In genomic region chr5:12522116-12522515, GRCh38 we compare ENCODE assay signal across 21 cellular contexts.
DNase-seq lines count a peak whose midpoint lies in the region; ATAC-seq, FAIRE-seq and TF ChIP-seq lines count a peak whose summit lies in the region.
"Had no signal": no experiment of that assay in that cellular context is flagged by ENCODE, and none has a peak within 500 bp of the region (broad histone marks: within the 10 kb centered on the region; RNA-seq: fewer than 3 reads in every experiment).

No MANE protein-coding gene starts in this region.

- BruUV-seq in PC-3 (replicated peaks; lab: Mats Ljungman, UMichigan), result no TSS peak

- H2BK12ac ChIP-seq in neuronal stem cell (ENCODE audit: low read length), result no peak overlapping the region

- H2AFZ ChIP-seq in PC-3 (ENCODE audit: low read length) (no peak overlapping the region), neuronal stem cell (ENCODE audit: low read length) (no peak overlapping the region)

- no peak overlapping the region for H2BK120ac ChIP-seq in neuronal stem cell (ENCODE audit: low read depth, low read length)

- H3K9me3 ChIP-seq in PC-3 (ENCODE audit: low read length) (no peaks in the 10 kb centered on the region), neuronal stem cell (replicated peaks in 1 of 2; ENCODE audit: control insufficient read depth in 2 of 2, insufficient read depth in 1 of 2, low read depth in 1 of 2, low read length in 2 of 2) (no peaks in the 10 kb centered on the region)
- H3K9me3 ChIP-seq: BE2C had no signal

- no peak overlapping the region for H3K4ac ChIP-seq in neuronal stem cell (ENCODE audit: low read length)

- H4K20me1 ChIP-seq in PC-3 (ENCODE audit: low read length), result no peaks in the 10 kb centered on the region

- POLR2A ChIA-PET in PC-3 (lab: Charles Lee; ENCODE audit: unreplicated experiment), result interaction anchor here (0.7 kb wide), 1 partner anchor 528 kb away, joined by 3 read pairs; no protein-coding TSS in a partner anchor

- in situ Hi-C loops in astrocyte of the spinal cord (cut with HindIII; ENCODE audit: low sequenced_read_pairs), result no loop called here

- H2AK5ac ChIP-seq in neuronal stem cell (ENCODE audit: low read depth, low read length), result no peak overlapping the region

- no peak overlapping the region for H3K14ac ChIP-seq in neuronal stem cell (ENCODE audit: low read length)

- H3K4me3 ChIP-seq in PC-3 (ENCODE audit: low read length) (no peak overlapping the region), astrocyte of the spinal cord (ENCODE audit: low read depth, low read length) (no peak overlapping the region), neuronal stem cell (ENCODE audit: low read length in 2 of 2) (no peak overlapping the region)
- H3K4me3 ChIP-seq: GM12878 had no signal

- peak; percentile 96 for ATAC-seq in PC-3
- ATAC-seq: GM12878, Right ventricle myocardium inferior had no signal

- no peak overlapping the region for H2BK15ac ChIP-seq in neuronal stem cell (ENCODE audit: low read length)

- H3K79me2 ChIP-seq in PC-3 (ENCODE audit: low read length), result no peaks in the 10 kb centered on the region

- no CpG with 5 or more reads among the region's 5 CpGs for WGBS in neuronal stem cell (ENCODE audit: extremely low coverage in 2 of 2, insufficient read length in 2 of 2, insufficient replicate concordance in 1 of 2), 2 donors

- H3K4me1 ChIP-seq in PC-3 (ENCODE audit: insufficient read depth, low read length), result peaks cover 7% of the 10 kb centered on the region; the same call in 1 of the 2 replicates
- H3K4me1 ChIP-seq in neuronal stem cell (ENCODE audit: control insufficient read depth in 2 of 2, insufficient read depth in 1 of 2, low read depth in 1 of 2, low read length in 2 of 2), result no peaks in the 10 kb centered on the region
- H3K4me1 ChIP-seq: BE2C had no signal

- intact Hi-C loops in PC-3 (cut with micrococcal nuclease), result no loop called here

- H3K27me3 ChIP-seq in PC-3 (ENCODE audit: low read length) (no peaks in the 10 kb centered on the region), neuronal stem cell (ENCODE audit: control insufficient read depth in 3 of 3, insufficient read depth in 3 of 3, low read depth in 1 of 3, low read length in 3 of 3) (no peaks in the 10 kb centered on the region)
- H3K27me3 ChIP-seq: BE2C had no signal

- no peak for FAIRE-seq in urothelium cell line (lab: Jason Lieb, UNC)
- FAIRE-seq: GM12878 had no signal

- H3K9me2 ChIP-seq in PC-3 (replicated peaks; ENCODE audit: low read length), result no peaks in the 10 kb centered on the region
- H3K9me2 ChIP-seq: SK-N-SH had no signal

- H4K91ac ChIP-seq in neuronal stem cell (ENCODE audit: low read depth, low read length, poor library complexity), result no peak overlapping the region

- TF ChIP-seq CTCF in PC-3 (conservative IDR thresholded peaks at IDR 0.05; ENCODE audit: low read depth, low read length), result no peak
- TF ChIP-seq CTCF in astrocyte of the spinal cord (IDR thresholded peaks at IDR 0.05; ENCODE audit: low read depth, low read length), result no peak

- H3F3A ChIP-seq in PC-3 (ENCODE audit: low read length, unreplicated experiment), result no peaks in the 10 kb centered on the region

- no peak overlapping the region for H2BK5ac ChIP-seq in neuronal stem cell (ENCODE audit: low read length)

- CTCF ChIA-PET in PC-3 (lab: Charles Lee), result no interaction called here

- 0 out of 2 replicates have a peak overlapping the region, but pooled peaks have one; percentile 17 for H3K4me2 ChIP-seq in PC-3 (ENCODE audit: low read length)
- no peak overlapping the region for H3K4me2 ChIP-seq in neuronal stem cell (ENCODE audit: insufficient read depth, low read length, poor library complexity, severe bottlenecking)
- H3K4me2 ChIP-seq: SK-N-SH had no signal

- DNase-seq in SHP77 (lab: John Stamatoyannopoulos, UW) (peak; percentile 24 to 35), SHP77 treated with DMSO at 0.1 percent for 48 hours (lab: John Stamatoyannopoulos, UW) (no peak), PC-3 (peak; percentile 87), astrocyte of the spinal cord (ENCODE audit: low read depth, low spot score) (peak; percentile 1), urothelium cell line (ENCODE audit: low spot score) (peak; percentile 54), DMS153 (lab: John Stamatoyannopoulos, UW) (no peak), neuronal stem cell (ENCODE audit: low spot score) (no peak), HuH-7 (ENCODE audit: low spot score) (no peak)
- DNase-seq: BE2C; CD4-positive, alpha-beta T cell; DMS79 treated with DMSO at 0.1 percent for 48 hours; GDM1; MV-4-11; NCI-H1417 treated with DMSO at 0.1 percent for 48 hours; NCI-H2029; NCI-H2171 treated with DMSO at 0.1 percent for 48 hours; NCI-H446 treated with DMSO at 0.1 percent for 48 hours; SK-N-SH had no signal

- H3K27ac ChIP-seq in PC-3 (ENCODE audit: low read length), result no peak overlapping the region
- H3K27ac ChIP-seq in neuronal stem cell (replicated peaks; ENCODE audit: low read length), result no peak overlapping the region
- H3K27ac ChIP-seq: 22Rv1 had no signal

- no peaks in the 10 kb centered on the region for H3K79me1 ChIP-seq in neuronal stem cell (ENCODE audit: low read depth, low read length)

- H4K8ac ChIP-seq in neuronal stem cell (ENCODE audit: low read depth, low read length), result no peak overlapping the region

- no peak overlapping the region for H3K23ac ChIP-seq in neuronal stem cell (ENCODE audit: low read depth, low read length, poor library complexity)

- H3K18ac ChIP-seq in neuronal stem cell (ENCODE audit: low read length), result no peak overlapping the region

- H3K9ac ChIP-seq in PC-3 (ENCODE audit: low read length), result no peak overlapping the region
- H3K9ac ChIP-seq in neuronal stem cell (ENCODE audit: low read depth, low read length, poor library complexity), result no peak overlapping the region
- H3K9ac ChIP-seq: SK-N-SH had no signal

- no peaks in the 10 kb centered on the region for H3K36me3 ChIP-seq in PC-3 (ENCODE audit: low read depth, low read length)
- no peaks in the 10 kb centered on the region for H3K36me3 ChIP-seq in neuronal stem cell (replicated peaks in 1 of 2; ENCODE audit: control insufficient read depth in 2 of 2, insufficient read depth in 2 of 2, low read length in 2 of 2)
- H3K36me3 ChIP-seq: BE2C had no signal

Comparison
In these comparisons a context has a peak if more than half of its experiments do, and no peak if none do; other contexts are left out.
1. DNase-seq: peak in SHP77 (2 of 2), PC-3 (single experiment), astrocyte of the spinal cord (single experiment) and urothelium cell line (single experiment); none in SHP77 treated with DMSO at 0.1 percent for 48 hours (single experiment), DMS153 (single experiment), neuronal stem cell (single experiment) and HuH-7 (single experiment).